Comparison of ENCODE assay signal across 34 cellular contexts in the genomic region with DNA sequence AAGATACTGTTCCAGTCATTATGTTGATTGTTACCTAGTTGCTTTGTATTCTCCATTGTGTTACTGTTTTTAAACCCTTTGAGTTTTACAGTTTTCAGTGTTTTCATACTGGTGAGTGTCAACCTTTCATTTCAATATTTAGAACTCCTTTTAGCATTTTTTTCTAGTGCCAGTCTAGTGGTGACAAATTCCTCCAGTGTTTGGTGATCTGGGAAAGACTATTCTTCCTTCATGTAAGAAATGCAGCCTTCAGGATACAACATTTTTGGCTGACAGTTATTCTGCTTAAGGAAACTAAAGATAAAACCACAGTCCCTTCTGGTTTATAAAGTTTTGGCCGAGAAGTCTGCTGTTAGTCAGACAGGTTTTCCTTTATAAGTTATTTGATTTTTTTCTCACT.
"Had no signal": no experiment of that assay in that cellular context is flagged by ENCODE, and none has a peak within 500 bp of the region (broad histone marks: within the 10 kb centered on the region; RNA-seq: fewer than 3 reads in every experiment).

No MANE protein-coding gene starts in this region.

- DNase-seq: activated effector memory CD4-positive, alpha-beta T cell treated with anti-CD3 and anti-CD28 coated beads, Interleukin-2, amount 50 U/mL, for 16 hours; activated effector memory CD4-positive, alpha-beta T cell treated with Interleukin-2 at 50 U/mL for 16 hours; activated gamma-delta T cell; activated gamma-delta T cell treated with Interleukin-2 at 50 U/mL for 16 hours; activated naive CD4-positive, alpha-beta T cell; activated naive CD4-positive, alpha-beta T cell treated with anti-CD3 and anti-CD28 coated beads for 36 hours; activated naive CD4-positive, alpha-beta T cell treated with anti-CD3 and anti-CD28 coated beads, Interleukin-2, amount 10 ng/mL, durations not matched to agents 7 days and 5 days; activated naive CD4-positive, alpha-beta T cell treated with anti-CD3 and anti-CD28 coated beads, Interleukin-2, amount 50 U/mL, for 16 hours; activated naive CD4-positive, alpha-beta T cell treated with Interleukin-2 at 50 U/mL for 16 hours; activated naive CD8-positive, alpha-beta T cell treated with anti-CD3 and anti-CD28 coated beads for 36 hours; activated naive CD8-positive, alpha-beta T cell treated with anti-CD3 and anti-CD28 coated beads, Interleukin-2, amount 10 ng/mL, durations not matched to agents 7 days and 5 days; activated naive CD8-positive, alpha-beta T cell treated with anti-CD3 and anti-CD28 coated beads, Interleukin-2, amount 50 U/mL, for 24 hours; activated T-cell treated with anti-CD3 and anti-CD28 coated beads, Interleukin-2, amount 50 U/mL, for 1 hour; activated T-cell treated with anti-CD3 and anti-CD28 coated beads, Interleukin-2, amount 50 U/mL, for 24 hours; activated T-cell treated with anti-CD3 and anti-CD28 coated beads, Interleukin-2, amount 50 U/mL, for 4 hours; activated T-cell treated with anti-CD3 and anti-CD28 coated beads, Interleukin-2, amount 50 U/mL, for 48 hours; activated T-cell treated with anti-CD3 and anti-CD28 coated beads, Interleukin-2, amount 50 U/mL, for 72 hours; adrenal gland; amniotic stem cell; amygdala; anterior cingulate cortex; aorta; body of pancreas; brain microvascular endothelial cell; caudate nucleus; central memory CD4-positive, alpha-beta T cell; cerebellar nuclear complex had no signal

- H3K9me3 ChIP-seq: body of pancreas had no signal

- H3K27ac ChIP-seq: adrenal gland, ascending aorta, body of pancreas, brain microvascular endothelial cell, breast epithelium, cardiac muscle cell had no signal

- H3K27me3 ChIP-seq: adrenal gland, ascending aorta, body of pancreas, brain microvascular endothelial cell, breast epithelium, cardiac muscle cell had no signal

- H3K4me1 ChIP-seq: ascending aorta, body of pancreas, breast epithelium had no signal

- ATAC-seq: activated naive CD4-positive, alpha-beta T cell treated with anti-CD3 and anti-CD28 coated beads, Interleukin-2, amount 50 U/mL, for 72 hours; activated naive CD8-positive, alpha-beta T cell treated with anti-CD3 and anti-CD28 coated beads, Interleukin-2, amount 50 U/mL, for 24 hours; activated T-cell treated with anti-CD3 and anti-CD28 coated beads, Interleukin-2, amount 50 U/mL, for 4 hours; activated T-cell treated with anti-CD3 and anti-CD28 coated beads, Interleukin-2, amount 50 U/mL, for 72 hours; activated T-helper 17 cell treated with anti-CD3 and anti-CD28 coated beads, Interleukin-2, amount 50 U/mL, for 72 hours; body of pancreas had no signal

- FAIRE-seq: astrocyte, bronchial epithelial cell had no signal

- H3K36me3 ChIP-seq: adrenal gland, ascending aorta, brain microvascular endothelial cell, breast epithelium, cardiac muscle cell had no signal

- H3K4me3 ChIP-seq: adrenal gland, ascending aorta, body of pancreas, breast epithelium, cardiac muscle cell had no signal
